30 cellular contexts compared by ENCODE assay signal in the genomic region with DNA sequence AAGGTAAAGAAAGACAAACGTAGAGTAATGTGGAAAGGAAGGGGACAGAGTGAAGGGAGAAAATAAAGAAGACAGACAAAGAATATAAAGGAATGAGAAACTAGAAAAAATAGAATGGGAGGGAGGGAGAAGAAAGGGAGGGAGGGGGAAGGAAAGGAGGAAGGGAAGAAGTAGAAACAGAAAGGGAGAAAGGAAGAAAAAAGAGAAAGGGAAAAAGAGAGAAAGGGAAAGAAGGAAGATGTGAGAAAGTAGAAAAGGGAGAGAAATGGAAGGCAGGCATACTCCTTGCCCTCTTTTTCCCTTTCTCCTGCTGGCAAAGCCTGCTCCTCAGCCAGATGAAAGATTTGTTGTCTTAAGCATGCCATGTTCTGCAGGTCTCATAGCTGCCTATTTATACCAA.
A peak's percentile ranks its signal among the peaks of the same experiment; 100 is the strongest.
DNase-seq lines count a peak whose midpoint lies in the region; ATAC-seq, FAIRE-seq and TF ChIP-seq lines count a peak whose summit lies in the region.
"Had no signal": no experiment of that assay in that cellular context is flagged by ENCODE, and none has a peak within 500 bp of the region (broad histone marks: within the 10 kb centered on the region; RNA-seq: fewer than 3 reads in every experiment).

No MANE protein-coding gene starts in this region.

- FAIRE-seq in HepG2 (lab: Jason Lieb, UNC) = no peak
- FAIRE-seq: A204.1, A549 had no signal

- H3K27ac ChIP-seq in HepG2 (ENCODE audit: extremely low read length, insufficient read depth, low read length) (no peak overlapping the region), right lobe of liver (no peak overlapping the region), HEK293 (ENCODE audit: extremely low read depth, low read depth, low read length) (no peak overlapping the region)
- H3K27ac ChIP-seq: 22Rv1; A549; BLaER1; BLaER1 treated with 17β-estradiol and CSF1 and Interleukin-3, amounts not matched to agents 10 nM and 100 nM; C4-2B had no signal

- no TSS peak for BruUV-seq in HepG2 (replicated peaks; lab: Mats Ljungman, UMichigan)

- H3K4me3 ChIP-seq in HepG2 (replicated peaks in 1 of 3; ENCODE audit: insufficient read depth in 1 of 3, low read depth in 2 of 3, low read length in 3 of 3) (no peak overlapping the region), right lobe of liver (no peak overlapping the region), HEK293 (ENCODE audit: low read depth, low read length) (no peak overlapping the region)
- H3K4me3 ChIP-seq: A549; BLaER1; BLaER1 treated with 17β-estradiol and CSF1 and Interleukin-3, amounts not matched to agents 10 nM and 100 nM had no signal

- CTCF ChIA-PET in HepG2 (lab: Yijun Ruan, JAX; ENCODE audit: low intra/inter-chr PET ratio, low total read pairs) (no interaction called here), HEK293 (lab: Yijun Ruan, JAX) (no interaction called here)

- TF ChIP-seq EP300 in HepG2 (IDR thresholded peaks at IDR 0.05; ENCODE audit: low read depth in 2 of 2, low read length in 2 of 2) = no peak
- TF ChIP-seq EP300 in HepG2 (CRISPR knock-in tag; IDR thresholded peaks at IDR 0.05; ENCODE audit: borderline replicate concordance) = no peak

- H3K27me3 ChIP-seq in HepG2 (ENCODE audit: control insufficient read depth in 1 of 2, insufficient read depth in 2 of 2, low read length in 2 of 2) (no peaks in the 10 kb centered on the region), right lobe of liver (no peaks in the 10 kb centered on the region)
- H3K27me3 ChIP-seq: BE2C; BLaER1; BLaER1 treated with 17β-estradiol and CSF1 and Interleukin-3, amounts not matched to agents 10 nM and 100 nM had no signal

- ATAC-seq in HepG2 = no peak
- no peak for ATAC-seq in right lobe of liver
- ATAC-seq: A549; CD8-positive, alpha-beta T cell had no signal

- intact Hi-C loops in HepG2 (cut with micrococcal nuclease; ENCODE audit: unreplicated experiment) = no loop called here
- intact Hi-C loops in right lobe of liver (cut with DNase I) = no loop called here

- H2AFZ ChIP-seq in HepG2 (ENCODE audit: low read length) = no peak overlapping the region

- DNase-seq in HepG2 (ENCODE audit: low spot score) = no peak
- no peak for DNase-seq in right lobe of liver
- no peak for DNase-seq in stimulated activated CD4-positive, alpha-beta T cell treated with anti-CD3 and anti-CD28 coated beads, Interleukin-4, amount 100 ng/mL, for 4 hours
- DNase-seq: 8988T; ACHN; AML-193; BE2C; C1 segment of cervical spinal cord; Caco-2; Calu3; CD4-positive, alpha-beta memory T cell; CD4-positive, alpha-beta T cell; CD4-positive, CD25-positive, alpha-beta regulatory T cell; CD8-positive, alpha-beta memory T cell; CD8-positive, alpha-beta T cell; COR-L47; DMS 273 treated with DMSO at 0.1 percent for 48 hours; DMS153; DMS53; DMS79; DMS79 treated with DMSO at 0.1 percent for 48 hours; DND-41; EL had no signal

- H3K79me2 ChIP-seq in HepG2 (ENCODE audit: insufficient read depth, low read length) = no peaks in the 10 kb centered on the region

- no peaks in the 10 kb centered on the region for H4K20me1 ChIP-seq in HepG2 (ENCODE audit: insufficient read depth, low read length)
- H4K20me1 ChIP-seq: BLaER1; BLaER1 treated with 17β-estradiol and CSF1 and Interleukin-3, amounts not matched to agents 10 nM and 100 nM had no signal

- no peak overlapping the region for H3K9ac ChIP-seq in HepG2 (ENCODE audit: insufficient read depth, low read depth, low read length)
- H3K9ac ChIP-seq: BLaER1; BLaER1 treated with 17β-estradiol and CSF1 and Interleukin-3, amounts not matched to agents 10 nM and 100 nM had no signal

- in situ Hi-C loops in HepG2 (cut with HindIII; ENCODE audit: extremely low pct_ligation_motif_present, low pct_unique_long_range_greater_than_20kb) = no loop called here

- 0% methylated on average over 1 of the region's 1 CpG for WGBS in HepG2 (ENCODE audit: low lambda C conversion rate)
- WGBS in right lobe of liver (ENCODE audit: insufficient coverage, low coverage, low lambda C conversion rate, missing lambda C conversion rate) = 14% methylated on average over 1 of the region's 1 CpG

- TF ChIP-seq CTCF in HepG2 (CRISPR knock-in tag; IDR thresholded peaks at IDR 0.05) (no peak), right lobe of liver (IDR thresholded peaks at IDR 0.05) (no peak), HEK293 (tag by site-specific recombination; IDR thresholded peaks at IDR 0.05) (no peak)

- peaks cover 58% of the 10 kb centered on the region for H3K9me3 ChIP-seq in HepG2 (ENCODE audit: low read length)
- H3K9me3 ChIP-seq in right lobe of liver = no peaks in the 10 kb centered on the region
- H3K9me3 ChIP-seq in HEK293 (ENCODE audit: control insufficient read depth, insufficient read depth, low read depth, low read length) = no peaks in the 10 kb centered on the region
- H3K9me3 ChIP-seq: A549; BE2C; BLaER1; BLaER1 treated with 17β-estradiol and CSF1 and Interleukin-3, amounts not matched to agents 10 nM and 100 nM; Caco-2 had no signal

- POLR2A ChIA-PET in HepG2 (lab: Yijun Ruan, JAX) = no interaction called here
- POLR2A ChIA-PET in HEK293 (lab: Yijun Ruan, JAX) = no interaction called here

- no peak for TF ChIP-seq RAD21 in HepG2 (CRISPR knock-in tag; IDR thresholded peaks at IDR 0.05)

- H3K4me1 ChIP-seq in HepG2 (ENCODE audit: insufficient read depth, low read length) (no peaks in the 10 kb centered on the region), right lobe of liver (no peaks in the 10 kb centered on the region), HEK293 (ENCODE audit: control insufficient read depth, insufficient read depth, low read length) (no peaks in the 10 kb centered on the region)
- H3K4me1 ChIP-seq: A549; BE2C; BLaER1; BLaER1 treated with 17β-estradiol and CSF1 and Interleukin-3, amounts not matched to agents 10 nM and 100 nM; Caco-2 had no signal

- TF ChIP-seq POLR2A in HepG2 (IDR thresholded peaks at IDR 0.05; ENCODE audit: insufficient read depth in 1 of 2, low read depth in 2 of 2, low read length in 2 of 2) = no peak
- no peak for TF ChIP-seq POLR2A in right lobe of liver (IDR thresholded peaks at IDR 0.05)

- H3K36me3 ChIP-seq in HepG2 (replicated peaks in 1 of 2; ENCODE audit: control insufficient read depth in 1 of 2, insufficient read depth in 2 of 2, low read length in 2 of 2) = no peaks in the 10 kb centered on the region
- no peaks in the 10 kb centered on the region for H3K36me3 ChIP-seq in right lobe of liver
- H3K36me3 ChIP-seq in HEK293 (ENCODE audit: control insufficient read depth in 2 of 2, insufficient read depth in 1 of 2, low read length in 2 of 2) = no peaks in the 10 kb centered on the region
- H3K36me3 ChIP-seq: BE2C; BLaER1; BLaER1 treated with 17β-estradiol and CSF1 and Interleukin-3, amounts not matched to agents 10 nM and 100 nM had no signal

- no peak overlapping the region for H3K4me2 ChIP-seq in HepG2 (ENCODE audit: low read depth, low read length)
- H3K4me2 ChIP-seq: A549; BLaER1; BLaER1 treated with 17β-estradiol and CSF1 and Interleukin-3, amounts not matched to agents 10 nM and 100 nM had no signal

TF ChIP-seq in HepG2, 621 proteins besides CTCF, POLR2A, EP300 and RAD21:
- TF ChIP-seq, protein P1, sequence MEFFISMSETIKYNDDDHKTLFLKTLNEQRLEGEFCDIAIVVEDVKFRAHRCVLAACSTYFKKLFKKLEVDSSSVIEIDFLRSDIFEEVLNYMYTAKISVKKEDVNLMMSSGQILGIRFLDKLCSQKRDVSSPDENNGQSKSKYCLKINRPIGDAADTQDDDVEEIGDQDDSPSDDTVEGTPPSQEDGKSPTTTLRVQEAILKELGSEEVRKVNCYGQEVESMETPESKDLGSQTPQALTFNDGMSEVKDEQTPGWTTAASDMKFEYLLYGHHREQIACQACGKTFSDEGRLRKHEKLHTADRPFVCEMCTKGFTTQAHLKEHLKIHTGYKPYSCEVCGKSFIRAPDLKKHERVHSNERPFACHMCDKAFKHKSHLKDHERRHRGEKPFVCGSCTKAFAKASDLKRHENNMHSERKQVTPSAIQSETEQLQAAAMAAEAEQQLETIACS (CRISPR knock-in tag; IDR thresholded peaks at IDR 0.05) = no peak
- peak; percentile 26 for TF ChIP-seq HNRNPK (IDR thresholded peaks at IDR 0.05; ENCODE audit: low read depth, low read length, poor library complexity, severe bottlenecking)

TF ChIP-seq in HEK293, 187 proteins besides CTCF, POLR2A, EP300 and RAD21:
- TF ChIP-seq, protein P2, sequence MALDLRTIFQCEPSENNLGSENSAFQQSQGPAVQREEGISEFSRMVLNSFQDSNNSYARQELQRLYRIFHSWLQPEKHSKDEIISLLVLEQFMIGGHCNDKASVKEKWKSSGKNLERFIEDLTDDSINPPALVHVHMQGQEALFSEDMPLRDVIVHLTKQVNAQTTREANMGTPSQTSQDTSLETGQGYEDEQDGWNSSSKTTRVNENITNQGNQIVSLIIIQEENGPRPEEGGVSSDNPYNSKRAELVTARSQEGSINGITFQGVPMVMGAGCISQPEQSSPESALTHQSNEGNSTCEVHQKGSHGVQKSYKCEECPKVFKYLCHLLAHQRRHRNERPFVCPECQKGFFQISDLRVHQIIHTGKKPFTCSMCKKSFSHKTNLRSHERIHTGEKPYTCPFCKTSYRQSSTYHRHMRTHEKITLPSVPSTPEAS (tag by site-specific recombination; IDR thresholded peaks at IDR 0.05) = no peak
- TF ChIP-seq ZNF302 (tag by site-specific recombination; IDR thresholded peaks at IDR 0.05; ENCODE audit: low read depth) (no peak), ZNF23 (tag by site-specific recombination; IDR thresholded peaks at IDR 0.05; ENCODE audit: borderline replicate concordance) (no peak), ZNF391 (tag by site-specific recombination; IDR thresholded peaks at IDR 0.05; ENCODE audit: borderline replicate concordance, low read depth) (no peak), FEZF1 (tag by site-specific recombination; IDR thresholded peaks at IDR 0.05) (no peak), PRDM1 (tag by site-specific recombination; IDR thresholded peaks at IDR 0.05) (peak; percentile 99), ZFHX2 (tag by site-specific recombination; conservative IDR thresholded peaks at IDR 0.05) (no peak), ZNF311 (tag by site-specific recombination; IDR thresholded peaks at IDR 0.05; ENCODE audit: borderline replicate concordance) (no peak)
